13 cellular contexts compared by ENCODE assay signal in the genomic region with DNA sequence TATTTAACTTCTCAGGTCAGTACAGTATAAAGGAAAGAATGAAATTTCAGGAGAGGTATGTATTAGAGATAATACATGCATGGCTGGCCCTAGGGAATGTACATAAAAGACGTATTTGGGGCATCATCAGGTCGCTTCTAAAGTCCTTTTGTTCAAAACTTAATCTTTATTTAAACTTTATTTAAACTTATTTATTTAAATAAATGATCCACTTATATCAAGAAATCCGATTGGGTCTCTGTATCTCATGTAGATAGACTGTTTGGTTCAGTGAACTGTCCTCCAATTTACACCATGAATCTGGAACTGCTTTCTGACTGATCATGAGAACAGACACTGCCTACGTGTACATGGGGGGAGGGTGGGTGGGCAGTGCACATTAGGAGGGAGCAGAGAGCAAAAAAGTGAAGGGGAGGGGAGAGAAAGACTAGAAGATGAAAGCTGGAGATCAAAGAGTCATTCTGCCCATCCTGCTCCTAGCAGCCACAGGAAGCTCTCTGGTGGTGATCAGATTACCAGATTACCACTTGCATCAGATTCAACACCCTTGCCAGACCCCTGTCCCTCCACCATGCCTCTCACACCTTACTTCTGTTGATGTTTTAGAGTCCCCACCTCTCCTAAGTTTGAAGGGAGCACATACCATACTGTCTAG.
DNase-seq lines count a peak whose midpoint lies in the region; ATAC-seq and TF ChIP-seq lines count a peak whose summit lies in the region.
"Had no signal": no experiment of that assay in that cellular context is flagged by ENCODE, and none has a peak within 500 bp of the region (broad histone marks: within the 10 kb centered on the region; RNA-seq: fewer than 3 reads in every experiment).

No MANE protein-coding gene starts in this region.

- no peaks in the 10 kb centered on the region for H3K9me2 ChIP-seq in MM.1S (replicated peaks; ENCODE audit: insufficient read depth, low read length)

- H3K27me3 ChIP-seq in DND-41 (ENCODE audit: insufficient read depth, low read length, poor library complexity) (no peaks in the 10 kb centered on the region), MM.1S (replicated peaks; ENCODE audit: insufficient read depth, low read length) (no peaks in the 10 kb centered on the region), esophagus squamous epithelium (no peaks in the 10 kb centered on the region), right atrium auricular region (no peaks in the 10 kb centered on the region)
- H3K27me3 ChIP-seq: ascending aorta, upper lobe of right lung had no signal

- H3K36me3 Mint-ChIP-seq in mesothelial cell of epicardium: no peaks in the 10 kb centered on the region
- no peaks in the 10 kb centered on the region for H3K36me3 Mint-ChIP-seq in chondrocyte (ENCODE audit: low read depth)

- H3K9ac ChIP-seq in DND-41 (ENCODE audit: low read depth, low read length): no peak overlapping the region
- H3K9ac ChIP-seq in MM.1S (ENCODE audit: low read length): no peak overlapping the region

- TF ChIP-seq POLR2A in esophagus squamous epithelium (IDR thresholded peaks at IDR 0.05): no peak

- no peaks in the 10 kb centered on the region for H3F3A ChIP-seq in MM.1S (ENCODE audit: insufficient read depth, low read length)

- TF ChIP-seq CTCF in DND-41 (IDR thresholded peaks at IDR 0.05; ENCODE audit: borderline replicate concordance, extremely low read depth, low read length, poor library complexity, severe bottlenecking) (no peak), MM.1S (IDR thresholded peaks at IDR 0.05; ENCODE audit: low read length) (no peak), mesothelial cell of epicardium (IDR thresholded peaks at IDR 0.05; ENCODE audit: unreplicated experiment) (no peak), esophagus squamous epithelium (IDR thresholded peaks at IDR 0.05) (no peak), chondrocyte (IDR thresholded peaks at IDR 0.05) (no peak), right atrium auricular region (IDR thresholded peaks at IDR 0.05) (no peak)

- H3K4me2 ChIP-seq in DND-41 (ENCODE audit: insufficient read depth, low read length) (peak overlapping the region; percentile 62), MM.1S (ENCODE audit: low read depth, low read length) (no peak overlapping the region)

- H3K4me3 Mint-ChIP-seq in mesothelial cell of epicardium (no peak overlapping the region), chondrocyte (ENCODE audit: unreplicated experiment) (no peak overlapping the region)

- DNase-seq in DND-41 (peak; percentile 75), MM.1S (peak; percentile 16), mesothelial cell of epicardium (ENCODE audit: low spot score in 2 of 2, unreplicated experiment in 2 of 2) (no peak), esophagus squamous epithelium (lab: John Stamatoyannopoulos, UW) (no peak), chondrocyte (ENCODE audit: low spot score) (no peak), right atrium auricular region (ENCODE audit: low spot score) (no peak)
- DNase-seq in activated T-cell treated with anti-CD3 and anti-CD28 coated beads, Interleukin-2, amount 50 U/mL, for 48 hours: peak; percentile 41 to 45
- DNase-seq: erythroblast, T1000, upper lobe of right lung had no signal

- H2AFZ ChIP-seq in DND-41 (ENCODE audit: low read depth, low read length) (no peak overlapping the region), MM.1S (ENCODE audit: low read length) (no peak overlapping the region)

- intact Hi-C loops in esophagus squamous epithelium (cut with DNase I): no loop called here

- H3K9me3 Mint-ChIP-seq in mesothelial cell of epicardium (no peaks in the 10 kb centered on the region), chondrocyte (ENCODE audit: low read depth) (no peaks in the 10 kb centered on the region)

- peaks cover 37% of the 10 kb centered on the region for H3K4me1 Mint-ChIP-seq in mesothelial cell of epicardium
- H3K4me1 Mint-ChIP-seq in chondrocyte (ENCODE audit: low read depth): peaks cover 49% of the 10 kb centered on the region

- H3K36me3 ChIP-seq in DND-41 (ENCODE audit: insufficient read depth, low read length): no peaks in the 10 kb centered on the region
- no peaks in the 10 kb centered on the region for H3K36me3 ChIP-seq in MM.1S (replicated peaks; ENCODE audit: insufficient read depth, low read length)
- no peaks in the 10 kb centered on the region for H3K36me3 ChIP-seq in esophagus squamous epithelium
- H3K36me3 ChIP-seq in right atrium auricular region: no peaks in the 10 kb centered on the region
- H3K36me3 ChIP-seq: ascending aorta, neutrophil, upper lobe of right lung had no signal

- H4K20me1 ChIP-seq in DND-41 (ENCODE audit: insufficient read depth, low read length) (no peaks in the 10 kb centered on the region), MM.1S (ENCODE audit: insufficient read depth, low read length) (no peaks in the 10 kb centered on the region)

- H3K79me2 ChIP-seq in DND-41 (ENCODE audit: insufficient read depth, low read length): no peaks in the 10 kb centered on the region
- peaks cover 12% of the 10 kb centered on the region for H3K79me2 ChIP-seq in MM.1S (ENCODE audit: low read length)

- H3K4me1 ChIP-seq in DND-41 (ENCODE audit: insufficient read depth, low read length) (peaks cover 57% of the 10 kb centered on the region), MM.1S (ENCODE audit: low read length) (peaks cover 29% of the 10 kb centered on the region), esophagus squamous epithelium (peaks cover 0 to 34% (median 6%) of the 10 kb centered on the region in 3 donors), right atrium auricular region (no peaks in the 10 kb centered on the region)

- H3K4me3 ChIP-seq in DND-41 (ENCODE audit: low read depth in 1 of 2, low read length in 2 of 2) (no peak overlapping the region), MM.1S (ENCODE audit: low read length) (no peak overlapping the region), esophagus squamous epithelium (no peak overlapping the region), right atrium auricular region (no peak overlapping the region)
- H3K4me3 ChIP-seq: ascending aorta, upper lobe of right lung had no signal

- peak overlapping the region; percentile 52 for H3K27ac Mint-ChIP-seq in mesothelial cell of epicardium
- H3K27ac Mint-ChIP-seq in chondrocyte (ENCODE audit: unreplicated experiment): no peak overlapping the region

- H3K9me3 ChIP-seq in DND-41 (ENCODE audit: insufficient read depth, low read length, severe bottlenecking) (no peaks in the 10 kb centered on the region), MM.1S (replicated peaks; ENCODE audit: insufficient read depth, low read length) (no peaks in the 10 kb centered on the region), esophagus squamous epithelium (no peaks in the 10 kb centered on the region), right atrium auricular region (no peaks in the 10 kb centered on the region)
- H3K9me3 ChIP-seq: ascending aorta, neutrophil, upper lobe of right lung had no signal

- WGBS in esophagus squamous epithelium, 2 donors: 71 to 78% methylated on average over 4 of the region's 4 CpGs

- H3K27me3 Mint-ChIP-seq in mesothelial cell of epicardium (ENCODE audit: low read depth) (no peaks in the 10 kb centered on the region), chondrocyte (ENCODE audit: low read depth) (no peaks in the 10 kb centered on the region)

- H3K27ac ChIP-seq in DND-41 (ENCODE audit: low read length) (peak overlapping the region; percentile 89), MM.1S (ENCODE audit: low read length) (no peak overlapping the region), esophagus squamous epithelium (no peak overlapping the region), right atrium auricular region (no peak overlapping the region)
- H3K27ac ChIP-seq: ascending aorta, neutrophil, upper lobe of right lung had no signal

- ATAC-seq in DND-41 (ENCODE audit: insufficient read depth, low read depth) (peak; percentile 64), HG02938 (IDR thresholded peaks at IDR 0.05; ENCODE audit: unreplicated experiment) (no peak)
- ATAC-seq: upper lobe of right lung had no signal

Comparison
In these comparisons a context has a peak if more than half of its experiments do, and no peak if none do; other contexts are left out.
1. DNase-seq: peak in DND-41 (single experiment), MM.1S (single experiment) and activated T-cell treated with anti-CD3 and anti-CD28 coated beads, Interleukin-2, amount 50 U/mL, for 48 hours (2 of 2); none in mesothelial cell of epicardium (0 of 2), esophagus squamous epithelium (single experiment), chondrocyte (single experiment) and right atrium auricular region (single experiment).